Comparison of ENCODE assay signal across 1 cellular context in the genomic region with DNA sequence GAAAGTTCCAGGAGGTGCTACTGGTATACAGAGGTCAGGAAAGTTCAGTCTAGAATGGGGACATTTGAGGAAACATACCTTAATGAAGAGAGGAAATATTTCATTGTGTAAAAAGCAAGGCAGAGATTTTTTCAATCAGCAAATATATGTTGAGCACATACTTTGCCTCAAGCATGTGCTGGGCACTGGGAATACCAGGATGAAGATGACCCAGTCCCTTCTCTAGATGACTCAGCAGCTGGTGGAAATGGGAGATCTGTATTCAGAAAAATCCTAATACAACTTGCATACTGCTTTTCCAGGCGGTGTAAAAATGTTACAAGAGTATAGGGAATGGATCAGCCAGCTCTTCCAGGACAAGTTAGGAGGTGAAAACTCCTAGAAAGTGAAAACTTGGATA.
TF ChIP-seq lines count a peak whose summit lies in the region.

No MANE protein-coding gene starts in this region.

TF ChIP-seq in IMR-90, 13 proteins besides CTCF, POLR2A, EP300 and RAD21 (continued from another document):
- TF ChIP-seq MAFK (IDR thresholded peaks at IDR 0.05; ENCODE audit: low read depth, low read length) (no peak), CHD1 (IDR thresholded peaks at IDR 0.05; ENCODE audit: low read depth, low read length) (no peak), FOS (IDR thresholded peaks at IDR 0.05; ENCODE audit: low read depth, low read length) (no peak)
